ENCODE assay signal across 35 cellular contexts in genomic region chr21:31072486-31072885, GRCh38. TPM values are rescaled to one million over a fixed set of nuclear protein-coding genes. Genes with fewer than 3 reads are reported as not detected.
"Had no signal": no experiment of that assay in that cellular context is flagged by ENCODE, and none has a peak within 500 bp of the region (broad histone marks: within the 10 kb centered on the region; RNA-seq: fewer than 3 reads in every experiment).

No MANE protein-coding gene starts in this region.

- H3K27ac Mint-ChIP-seq: activated CD4-positive, alpha-beta T cell treated with anti-CD3 and anti-CD28 coated beads for 36 hours; activated CD4-positive, alpha-beta T cell treated with anti-CD3 and anti-CD28 coated beads, Interleukin-2, amount 10 ng/mL, durations not matched to agents 7 days and 5 days; activated CD8-positive, alpha-beta T cell treated with anti-CD3 and anti-CD28 coated beads, Interleukin-2, amount 10 ng/mL, durations not matched to agents 7 days and 5 days; activated naive CD4-positive, alpha-beta T cell treated with anti-CD3 and anti-CD28 coated beads, Interleukin-2, amount 50 U/mL, for 24 hours; activated naive CD8-positive, alpha-beta T cell treated with anti-CD3 and anti-CD28 coated beads, Interleukin-2, amount 10 ng/mL, durations not matched to agents 7 days and 5 days; activated T-cell treated with anti-CD3 and anti-CD28 coated beads, Interleukin-2, amount 50 U/mL, for 24 hours; activated T-helper 2 cell treated with anti-CD3 and anti-CD28 coated beads, Interferon-gamma antibody, Interleukin-2, Interleukin-4, amounts not matched to agents 10 μg/mL and 5 μg/mL and 100 μg/mL, durations not matched to agents 14 hours and 24 hours and 36 hours; T-helper 1 cell treated with Interleukin-12 subunit alpha and Interleukin-12 subunit beta and Interleukin-4 antibody, amounts not matched to agents 30 μg/mL and 1 μg/mL, for 36 hours; T-helper 2 cell treated with Interferon-gamma antibody and Interleukin-4, amounts not matched to agents 5 μg/mL and 100 μg/mL, for 36 hours; WTC11 had no signal

- H3K4me3 ChIP-seq: ascending aorta, cardiac muscle cell, K562, SJSA1 had no signal

- ATAC-seq: activated CD4-positive, alpha-beta T cell treated with anti-CD3 and anti-CD28 coated beads for 36 hours; activated CD4-positive, CD25-positive, alpha-beta regulatory T cell treated with anti-CD3 and anti-CD28 coated beads, Interleukin-2, amount 50 U/mL, for 24 hours; activated CD8-positive, alpha-beta T cell treated with anti-CD3 and anti-CD28 coated beads, Interleukin-2, amount 10 ng/mL, durations not matched to agents 7 days and 5 days; K562; Panc1; WTC11 had no signal

- H3K4me2 ChIP-seq: SK-N-SH had no signal

- H3K4me3 Mint-ChIP-seq: activated CD4-positive, alpha-beta T cell treated with anti-CD3 and anti-CD28 coated beads for 36 hours; activated CD4-positive, alpha-beta T cell treated with anti-CD3 and anti-CD28 coated beads, Interleukin-2, amount 10 ng/mL, durations not matched to agents 7 days and 5 days; activated CD8-positive, alpha-beta T cell treated with anti-CD3 and anti-CD28 coated beads, Interleukin-2, amount 10 ng/mL, durations not matched to agents 7 days and 5 days; activated naive CD4-positive, alpha-beta T cell treated with anti-CD3 and anti-CD28 coated beads, Interleukin-2, amount 50 U/mL, for 24 hours; activated naive CD8-positive, alpha-beta T cell treated with anti-CD3 and anti-CD28 coated beads, Interleukin-2, amount 10 ng/mL, durations not matched to agents 7 days and 5 days; activated T-cell treated with anti-CD3 and anti-CD28 coated beads, Interleukin-2, amount 50 U/mL, for 24 hours; central memory CD8-positive, alpha-beta T cell; T-helper 1 cell treated with Interleukin-12 subunit alpha and Interleukin-12 subunit beta and Interleukin-4 antibody, amounts not matched to agents 30 μg/mL and 1 μg/mL, for 36 hours; T-helper 2 cell treated with Interferon-gamma antibody and Interleukin-4, amounts not matched to agents 5 μg/mL and 100 μg/mL, for 36 hours; WTC11 had no signal

- DNase-seq: activated CD4-positive, alpha-beta T cell treated with anti-CD3 and anti-CD28 coated beads for 36 hours; activated CD4-positive, alpha-beta T cell treated with anti-CD3 and anti-CD28 coated beads, Interleukin-2, amount 10 ng/mL, durations not matched to agents 7 days and 5 days; activated CD4-positive, alpha-beta T cell treated with anti-CD3 and anti-CD28 coated beads, Interleukin-2, amount 50 U/mL, for 48 hours; activated CD8-positive, alpha-beta T cell treated with anti-CD3 and anti-CD28 coated beads, Interleukin-2, amount 10 ng/mL, durations not matched to agents 7 days and 5 days; activated gamma-delta T cell; activated naive CD4-positive, alpha-beta T cell treated with Interleukin-2 at 50 U/mL for 16 hours; activated naive CD8-positive, alpha-beta T cell treated with anti-CD3 and anti-CD28 coated beads, Interleukin-2, amount 10 ng/mL, durations not matched to agents 7 days and 5 days; activated T-cell treated with anti-CD3 and anti-CD28 coated beads, Interleukin-2, amount 50 U/mL, for 24 hours; amygdala; Karpas-422; NCI-H1105; NCI-H1417 treated with DMSO at 0.1 percent for 48 hours; NCI-H187 treated with DMSO at 0.1 percent for 48 hours; NCI-H2081 treated with DMSO at 0.1 percent for 48 hours; NCI-H226; NCI-H446 treated with DMSO at 0.1 percent for 48 hours; NCI-H526; NCI-H774; RPMI8226; SHP77 treated with DMSO at 0.1 percent for 48 hours; SK-N-SH had no signal

- H3K36me3 Mint-ChIP-seq: activated naive CD4-positive, alpha-beta T cell treated with anti-CD3 and anti-CD28 coated beads, Interleukin-2, amount 50 U/mL, for 24 hours; activated naive CD8-positive, alpha-beta T cell treated with anti-CD3 and anti-CD28 coated beads, Interleukin-2, amount 10 ng/mL, durations not matched to agents 7 days and 5 days; WTC11 had no signal

- H3K9me3 ChIP-seq: ascending aorta, SJSA1, SK-N-SH had no signal

- H3K4me1 ChIP-seq: ascending aorta, SJSA1 had no signal

- H3K36me3 ChIP-seq: ascending aorta, cardiac muscle cell, SJSA1 had no signal

- H3K4me1 Mint-ChIP-seq: activated CD4-positive, alpha-beta T cell treated with anti-CD3 and anti-CD28 coated beads for 36 hours; activated CD4-positive, alpha-beta T cell treated with anti-CD3 and anti-CD28 coated beads, Interleukin-2, amount 10 ng/mL, durations not matched to agents 7 days and 5 days; activated naive CD4-positive, alpha-beta T cell treated with anti-CD3 and anti-CD28 coated beads, Interleukin-2, amount 50 U/mL, for 24 hours; activated naive CD8-positive, alpha-beta T cell treated with anti-CD3 and anti-CD28 coated beads, Interleukin-2, amount 10 ng/mL, durations not matched to agents 7 days and 5 days; central memory CD8-positive, alpha-beta T cell had no signal

- H3K9ac ChIP-seq: SK-N-SH had no signal

- H3K27me3 ChIP-seq: ascending aorta, cardiac muscle cell, SJSA1 had no signal

- H3K9me3 Mint-ChIP-seq: activated CD4-positive, alpha-beta T cell treated with anti-CD3 and anti-CD28 coated beads, Interleukin-2, amount 10 ng/mL, durations not matched to agents 7 days and 5 days; activated naive CD4-positive, alpha-beta T cell treated with anti-CD3 and anti-CD28 coated beads, Interleukin-2, amount 50 U/mL, for 24 hours; activated naive CD8-positive, alpha-beta T cell treated with anti-CD3 and anti-CD28 coated beads, Interleukin-2, amount 10 ng/mL, durations not matched to agents 7 days and 5 days; activated T-cell treated with anti-CD3 and anti-CD28 coated beads, Interleukin-2, amount 50 U/mL, for 24 hours; activated T-helper 2 cell treated with anti-CD3 and anti-CD28 coated beads, Interferon-gamma antibody, Interleukin-2, Interleukin-4, amounts not matched to agents 10 μg/mL and 5 μg/mL and 100 μg/mL, durations not matched to agents 14 hours and 24 hours and 36 hours; central memory CD8-positive, alpha-beta T cell; T-helper 1 cell treated with Interleukin-12 subunit alpha and Interleukin-12 subunit beta and Interleukin-4 antibody, amounts not matched to agents 30 μg/mL and 1 μg/mL, for 36 hours; T-helper 2 cell treated with Interferon-gamma antibody and Interleukin-4, amounts not matched to agents 5 μg/mL and 100 μg/mL, for 36 hours had no signal

- H3K9me2 ChIP-seq: SK-N-SH had no signal

- H3K27ac ChIP-seq: ascending aorta, cardiac muscle cell, SJSA1 had no signal

RNA-seq across cellular contexts. Expression of gene KRTAP19-8, which starts 34.2 kb away (rescaled TPM):
- total RNA-seq: activated CD4-positive, alpha-beta T cell treated with anti-CD3 and anti-CD28 coated beads for 36 hours; activated CD4-positive, alpha-beta T cell treated with anti-CD3 and anti-CD28 coated beads, Interleukin-2, amount 10 ng/mL, durations not matched to agents 7 days and 5 days; activated CD8-positive, alpha-beta T cell treated with anti-CD3 and anti-CD28 coated beads, Interleukin-2, amount 10 ng/mL, durations not matched to agents 7 days and 5 days; activated naive CD8-positive, alpha-beta T cell treated with anti-CD3 and anti-CD28 coated beads, Interleukin-2, amount 10 ng/mL, durations not matched to agents 7 days and 5 days; activated T-helper 2 cell treated with anti-CD3 and anti-CD28 coated beads, Interferon-gamma antibody, Interleukin-2, Interleukin-4, amounts not matched to agents 10 μg/mL and 5 μg/mL and 100 μg/mL, durations not matched to agents 14 hours and 24 hours and 36 hours; ascending aorta; cardiac muscle cell; K562; MCF 10A; SJSA1; WTC11 had no signal
- polyA plus RNA-seq: adipose tissue, cardiac muscle cell, K562, SK-N-SH had no signal
